In genomic region chr2:178796079-178796677, GRCh38 we compare ENCODE assay signal across 9 cellular contexts. TPM values are rescaled to one million over a fixed set of nuclear protein-coding genes. Genes with fewer than 3 reads are reported as not detected.
DNase-seq lines count a peak whose midpoint lies in the region; ATAC-seq, FAIRE-seq and TF ChIP-seq lines count a peak whose summit lies in the region.
"Had no signal": no experiment of that assay in that cellular context is flagged by ENCODE, and none has a peak within 500 bp of the region (broad histone marks: within the 10 kb centered on the region; RNA-seq: fewer than 3 reads in every experiment).

No MANE protein-coding gene starts in this region.

- no peak overlapping the region for H3K4me3 Mint-ChIP-seq in activated CD8-positive, alpha-beta memory T cell treated with anti-CD3 and anti-CD28 coated beads, Interleukin-2, amount 10 ng/mL, durations not matched to agents 7 days and 5 days

- H3K36me3 ChIP-seq in hepatocyte (replicated peaks; ENCODE audit: insufficient read depth, low read depth), result no peaks in the 10 kb centered on the region
- no peaks in the 10 kb centered on the region for H3K36me3 ChIP-seq in uterus
- H3K36me3 ChIP-seq: neutrophil had no signal

- no peaks in the 10 kb centered on the region for H4K20me1 ChIP-seq in hepatocyte (ENCODE audit: insufficient read depth, poor library complexity, severe bottlenecking)

- H3K27me3 Mint-ChIP-seq in activated CD8-positive, alpha-beta memory T cell treated with anti-CD3 and anti-CD28 coated beads, Interleukin-2, amount 10 ng/mL, durations not matched to agents 7 days and 5 days, result no peaks in the 10 kb centered on the region

- no peaks in the 10 kb centered on the region for H3K36me3 Mint-ChIP-seq in activated CD8-positive, alpha-beta memory T cell treated with anti-CD3 and anti-CD28 coated beads, Interleukin-2, amount 10 ng/mL, durations not matched to agents 7 days and 5 days

- H3K27me3 ChIP-seq in hepatocyte, result no peaks in the 10 kb centered on the region
- no peaks in the 10 kb centered on the region for H3K27me3 ChIP-seq in uterus
- H3K27me3 ChIP-seq: neutrophil had no signal

- ATAC-seq in activated CD8-positive, alpha-beta memory T cell treated with anti-CD3 and anti-CD28 coated beads, Interleukin-2, amount 10 ng/mL, durations not matched to agents 7 days and 5 days, result no peak
- no peak for ATAC-seq in HG02588 (IDR thresholded peaks at IDR 0.05; ENCODE audit: unreplicated experiment)

- no peaks in the 10 kb centered on the region for H3K4me1 ChIP-seq in hepatocyte (ENCODE audit: insufficient read depth)
- no peaks in the 10 kb centered on the region for H3K4me1 ChIP-seq in uterus

- no peak overlapping the region for H3K4me2 ChIP-seq in hepatocyte

- no peak overlapping the region for H2AFZ ChIP-seq in hepatocyte

- DNase-seq in DMS 273 (lab: John Stamatoyannopoulos, UW; ENCODE audit: unreplicated experiment), result peak; percentile 72
- DNase-seq in LHCN-M2 (ENCODE audit: low read depth), result peak; percentile 57
- DNase-seq in hepatocyte (ENCODE audit: low spot score), result peak; percentile 33
- DNase-seq in uterus, result no peak
- no peak for DNase-seq in activated CD8-positive, alpha-beta memory T cell treated with anti-CD3 and anti-CD28 coated beads, Interleukin-2, amount 10 ng/mL, durations not matched to agents 7 days and 5 days
- no peak for DNase-seq in posterior vena cava (ENCODE audit: low spot score)

- H3K9me3 Mint-ChIP-seq in activated CD8-positive, alpha-beta memory T cell treated with anti-CD3 and anti-CD28 coated beads, Interleukin-2, amount 10 ng/mL, durations not matched to agents 7 days and 5 days (ENCODE audit: low read depth), result no peaks in the 10 kb centered on the region

- intact Hi-C loops in uterus (cut with DNase I; ENCODE audit: low total_unique reads), result no loop called here
- intact Hi-C loops in posterior vena cava (cut with DNase I), result loop anchor here (5.0 kb wide), 3 partner anchors 116 to 576 kb away; no protein-coding TSS in a partner anchor

- H3K27ac ChIP-seq in hepatocyte, result no peak overlapping the region
- H3K27ac ChIP-seq in uterus, result no peak overlapping the region
- H3K27ac ChIP-seq: neutrophil had no signal

- WGBS in hepatocyte (ENCODE audit: low lambda C conversion rate, missing lambda C conversion rate), result 98% methylated on average over 2 of the region's 2 CpGs

- H3K4me3 ChIP-seq in hepatocyte, result no peak overlapping the region
- no peak overlapping the region for H3K4me3 ChIP-seq in uterus

- CTCF ChIA-PET in activated CD8-positive, alpha-beta memory T cell treated with anti-CD3 and anti-CD28 coated beads, Interleukin-2, amount 10 ng/mL, durations not matched to agents 7 days and 5 days (lab: Charles Lee), result interaction anchor here (0.8 to 1.9 kb wide), 5 partner anchors 13 to 120 kb away, joined by 3 to 6 read pairs (median 3); no protein-coding TSS in a partner anchor

- no peaks in the 10 kb centered on the region for H3K9me3 ChIP-seq in hepatocyte (ENCODE audit: low read depth)
- no peaks in the 10 kb centered on the region for H3K9me3 ChIP-seq in uterus
- H3K9me3 ChIP-seq: neutrophil had no signal

- TF ChIP-seq CTCF in hepatocyte (IDR thresholded peaks at IDR 0.05; ENCODE audit: poor library complexity) (peak; percentile 67), uterus (IDR thresholded peaks at IDR 0.05) (peak; percentile 38 to 55 (median 43))

- TF ChIP-seq POLR2A in uterus (IDR thresholded peaks at IDR 0.05), result no peak

- FAIRE-seq in TTC549 (lab: Jason Lieb, UNC), result peak; percentile 63

- H3K4me1 Mint-ChIP-seq in activated CD8-positive, alpha-beta memory T cell treated with anti-CD3 and anti-CD28 coated beads, Interleukin-2, amount 10 ng/mL, durations not matched to agents 7 days and 5 days, result no peaks in the 10 kb centered on the region

- no peak overlapping the region for H3K27ac Mint-ChIP-seq in activated CD8-positive, alpha-beta memory T cell treated with anti-CD3 and anti-CD28 coated beads, Interleukin-2, amount 10 ng/mL, durations not matched to agents 7 days and 5 days

- no peaks in the 10 kb centered on the region for H3K9me2 ChIP-seq in hepatocyte (replicated peaks; ENCODE audit: insufficient read depth)

- H3K79me2 ChIP-seq in hepatocyte, result no peaks in the 10 kb centered on the region

RNA-seq across cellular contexts. Expression of gene TTN, which starts 11.0 kb away (rescaled TPM):
- total RNA-seq in LHCN-M2 (2014; rRNA removed), result 2.0 and 5.5 TPM in 2 replicates
- 0.38 TPM for polyA plus RNA-seq in LHCN-M2 (2012)
- total RNA-seq in hepatocyte, result 6.4 and 10.1 TPM in 2 replicates
- polyA plus RNA-seq in hepatocyte, result 5.4 and 6.1 TPM in 2 replicates
- total RNA-seq in uterus, result 1 to 10 TPM; 1.8 to 10.0 (median 7.2) TPM
- total RNA-seq in activated CD8-positive, alpha-beta memory T cell treated with anti-CD3 and anti-CD28 coated beads, Interleukin-2, amount 10 ng/mL, durations not matched to agents 7 days and 5 days, result 10 to 100 TPM in 1 of 2 experiments, 1 to 10 TPM in 1; 7.0 to 11.5 TPM
- total RNA-seq in posterior vena cava, result 1 to 10 TPM; 6.4 to 6.7 TPM

Comparison
In these comparisons a context has a peak if more than half of its experiments do, and no peak if none do; other contexts are left out.
1. DNase-seq: peak in DMS 273 (single experiment), LHCN-M2 (single experiment) and hepatocyte (single experiment); none in uterus (0 of 2), activated CD8-positive, alpha-beta memory T cell treated with anti-CD3 and anti-CD28 coated beads, Interleukin-2, amount 10 ng/mL, durations not matched to agents 7 days and 5 days (single experiment) and posterior vena cava (single experiment).